ENCODE assay signal across 21 cellular contexts in genomic region chr1:193593355-193593874, GRCh38.
DNase-seq lines count a peak whose midpoint lies in the region; ATAC-seq, FAIRE-seq and TF ChIP-seq lines count a peak whose summit lies in the region.
"Had no signal": no experiment of that assay in that cellular context is flagged by ENCODE, and none has a peak within 500 bp of the region (broad histone marks: within the 10 kb centered on the region; RNA-seq: fewer than 3 reads in every experiment).

No MANE protein-coding gene starts in this region.

- no peaks in the 10 kb centered on the region for H3K36me3 ChIP-seq in OCI-LY7 (ENCODE audit: insufficient read depth, low read length)
- H3K36me3 ChIP-seq: brain microvascular endothelial cell had no signal

- intact Hi-C loops in OCI-LY7 (cut with micrococcal nuclease; ENCODE audit: unreplicated experiment) = no loop called here

- no peak for TF ChIP-seq CTCF in D721Med (IDR thresholded peaks at IDR 0.05; ENCODE audit: insufficient read depth, missing control alignments)
- no peak for TF ChIP-seq CTCF in OCI-LY7 (conservative IDR thresholded peaks at IDR 0.05; ENCODE audit: low read length)

- H4K20me1 ChIP-seq in OCI-LY7 (ENCODE audit: insufficient read depth, low read length) = no peaks in the 10 kb centered on the region

- no peak overlapping the region for H3K4me3 ChIP-seq in OCI-LY7 (ENCODE audit: low read depth, low read length, poor library complexity, severe bottlenecking)
- H3K4me3 ChIP-seq: GM12878, hepatocyte had no signal

- H3K4me1 ChIP-seq in OCI-LY7 (ENCODE audit: insufficient read depth, low read length, poor library complexity, severe bottlenecking) = peaks cover 17% of the 10 kb centered on the region

- POLR2A ChIA-PET in OCI-LY7 (lab: Charles Lee) = no interaction called here

- ATAC-seq in GM19351 (IDR thresholded peaks at IDR 0.05; ENCODE audit: unreplicated experiment) (no peak), GM19324 (IDR thresholded peaks at IDR 0.05; ENCODE audit: low FRiP score, unreplicated experiment) (no peak)
- ATAC-seq: GM12878 had no signal

- H3K79me2 ChIP-seq in OCI-LY7 (ENCODE audit: insufficient read depth, low read depth, low read length) = no peaks in the 10 kb centered on the region
- H3K79me2 ChIP-seq: hepatocyte had no signal

- no peak overlapping the region for H3K27ac ChIP-seq in OCI-LY7 (ENCODE audit: low read depth, low read length, poor library complexity, severe bottlenecking)
- H3K27ac ChIP-seq: brain microvascular endothelial cell, hepatocyte had no signal

- H2AFZ ChIP-seq in OCI-LY7 (ENCODE audit: low read length) = no peak overlapping the region
- H2AFZ ChIP-seq: hepatocyte had no signal

- no peaks in the 10 kb centered on the region for H3K9me3 ChIP-seq in OCI-LY7 (ENCODE audit: low read length)

- H3K9me2 ChIP-seq in OCI-LY7 (ENCODE audit: insufficient read depth, low read length) = no peaks in the 10 kb centered on the region

- no TSS peak for BruUV-seq in OCI-LY7 (replicated peaks; lab: Mats Ljungman, UMichigan)

- DNase-seq in CD1c-positive myeloid dendritic cell (ENCODE audit: extremely low spot score) (peak; percentile 40), D721Med (ENCODE audit: insufficient read length, low spot score) (no peak), OCI-LY7 (ENCODE audit: low spot score) (peak; percentile 8), germinal center (ENCODE audit: low spot score) (peak; percentile 2), NCI-H226 (no peak), NCI-H446 (lab: John Stamatoyannopoulos, UW) (no peak)
- DNase-seq: brain microvascular endothelial cell; cortex of kidney; GDM1; kidney; mammary epithelial cell; MM.1S; NCI-H2029; NCI-H510A treated with DMSO at 0.1 percent for 48 hours; posterior cingulate gyrus; stimulated activated CD4-positive, alpha-beta T cell treated with anti-CD3 and anti-CD28 coated beads, Interleukin-4, amount 100 ng/mL, for 1 hour; T1000 had no signal

- peak overlapping the region; percentile 28; the same call in 1 of the 2 replicates for H3K4me2 ChIP-seq in OCI-LY7 (ENCODE audit: low read length)
- H3K4me2 ChIP-seq: hepatocyte had no signal

- peak; percentile 66 for FAIRE-seq in D721Med (lab: Jason Lieb, UNC)
- FAIRE-seq: GM12878, kidney had no signal

- CTCF ChIA-PET in OCI-LY7 (lab: Charles Lee; ENCODE audit: unreplicated experiment) = no interaction called here

Comparison
In these comparisons a context has a peak if more than half of its experiments do, and no peak if none do; other contexts are left out.
1. DNase-seq: peak in CD1c-positive myeloid dendritic cell (single experiment), OCI-LY7 (single experiment) and germinal center (single experiment); none in D721Med (single experiment), NCI-H226 (single experiment) and NCI-H446 (0 of 2).